In the genomic region with DNA sequence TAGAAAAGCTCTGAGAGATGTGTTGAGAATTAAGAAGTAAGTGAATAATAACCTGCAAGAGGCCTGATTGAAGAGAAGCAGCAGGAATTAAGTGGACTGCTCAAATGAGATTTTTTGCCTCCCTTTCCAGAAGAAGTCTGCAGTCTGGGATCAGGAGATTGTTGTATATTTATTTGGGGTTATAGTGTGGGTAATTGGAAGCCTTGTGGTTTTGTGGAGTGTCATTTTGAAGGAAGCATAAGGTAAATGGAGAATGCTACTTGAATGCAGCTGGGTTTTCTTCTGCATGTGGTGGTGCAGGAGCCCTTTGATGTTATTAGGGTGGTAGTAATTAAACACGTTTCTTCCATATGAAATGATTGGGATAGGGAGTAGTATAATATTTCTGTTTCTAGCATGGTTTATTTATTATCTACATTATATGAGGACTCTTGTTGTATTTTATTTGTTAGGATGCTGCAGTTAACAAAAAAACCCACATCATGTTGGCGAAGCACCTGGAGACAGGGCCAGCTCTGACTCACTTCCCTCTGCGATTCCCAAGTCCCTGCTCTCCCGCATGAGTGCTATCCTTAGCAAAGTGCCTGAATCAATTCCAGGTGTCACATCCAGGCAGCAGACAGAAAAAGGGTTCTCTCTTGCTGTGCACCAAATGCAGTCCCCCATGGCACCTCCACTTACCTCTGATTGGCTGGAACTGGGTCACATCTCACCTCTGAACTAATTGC, we compare ENCODE assay signal across 19 cellular contexts. TPM values are rescaled to one million over a fixed set of nuclear protein-coding genes. Genes with fewer than 3 reads are reported as not detected.
A peak's percentile ranks its signal among the peaks of the same experiment; 100 is the strongest.
DNase-seq lines count a peak whose midpoint lies in the region; ATAC-seq and TF ChIP-seq lines count a peak whose summit lies in the region.
"Had no signal": no experiment of that assay in that cellular context is flagged by ENCODE, and none has a peak within 500 bp of the region (broad histone marks: within the 10 kb centered on the region; RNA-seq: fewer than 3 reads in every experiment).

No MANE protein-coding gene starts in this region.

- no CpG with 5 or more reads among the region's 4 CpGs for WGBS in mesendoderm (ENCODE audit: extremely low coverage, insufficient coverage, low lambda C conversion rate)

- no peaks in the 10 kb centered on the region for H3K79me2 ChIP-seq in mesendoderm (ENCODE audit: control insufficient read depth, insufficient read depth, low read length)

- no peak overlapping the region for H3K4me3 Mint-ChIP-seq in MCF 10A (ENCODE audit: unreplicated experiment)
- no peak overlapping the region for H3K4me3 Mint-ChIP-seq in CD14-positive monocyte
- H3K4me3 Mint-ChIP-seq in activated T-helper 17 cell treated with anti-CD3 and anti-CD28 coated beads, Interleukin-2, amount 50 U/mL, for 72 hours, result no peak overlapping the region
- H3K4me3 Mint-ChIP-seq: CD4-positive, alpha-beta T cell; H9 had no signal

- no peak overlapping the region for H3K18ac ChIP-seq in mesendoderm (ENCODE audit: low read length)

- BruUV-seq in MCF 10A (replicated peaks; lab: Mats Ljungman, UMichigan), result no TSS peak

- H3K4me1 ChIP-seq in breast epithelium (no peaks in the 10 kb centered on the region), mesendoderm (ENCODE audit: control insufficient read depth, low read depth, low read length) (no peaks in the 10 kb centered on the region)

- H2BK5ac ChIP-seq in mesendoderm (ENCODE audit: low read length), result no peak overlapping the region

- TF ChIP-seq POLR2A in breast epithelium (IDR thresholded peaks at IDR 0.05), result no peak

- H3K27me3 ChIP-seq in breast epithelium, result no peaks in the 10 kb centered on the region
- no peaks in the 10 kb centered on the region for H3K27me3 ChIP-seq in mesendoderm (ENCODE audit: insufficient read depth, low read length, poor library complexity)
- H3K27me3 ChIP-seq: gastroesophageal sphincter had no signal

- H3K56ac ChIP-seq in mesendoderm (ENCODE audit: low read length), result no peak overlapping the region

- H3K9ac ChIP-seq in mesendoderm (ENCODE audit: low read length), result no peak overlapping the region

- peaks cover 33% of the 10 kb centered on the region for H3K4me1 Mint-ChIP-seq in MCF 10A (ENCODE audit: insufficient read depth, unreplicated experiment)
- no peaks in the 10 kb centered on the region for H3K4me1 Mint-ChIP-seq in CD14-positive monocyte
- peaks cover 10% of the 10 kb centered on the region for H3K4me1 Mint-ChIP-seq in activated T-helper 17 cell treated with anti-CD3 and anti-CD28 coated beads, Interleukin-2, amount 50 U/mL, for 72 hours

- no peak overlapping the region for H4K5ac ChIP-seq in mesendoderm (ENCODE audit: low read length)

- no peak overlapping the region for H3K27ac Mint-ChIP-seq in MCF 10A (ENCODE audit: low read depth, unreplicated experiment)
- peak overlapping the region in 1 of 7 donors; percentile 16 for H3K27ac Mint-ChIP-seq in CD14-positive monocyte
- H3K27ac Mint-ChIP-seq in activated T-helper 17 cell treated with anti-CD3 and anti-CD28 coated beads, Interleukin-2, amount 50 U/mL, for 72 hours, result no peak overlapping the region
- H3K27ac Mint-ChIP-seq: CD4-positive, alpha-beta T cell had no signal

- H3K9me3 Mint-ChIP-seq in MCF 10A (ENCODE audit: unreplicated experiment) (no peaks in the 10 kb centered on the region), CD14-positive monocyte (peaks cover 0 to 8% (median 3%) of the 10 kb centered on the region in 7 donors)
- no peaks in the 10 kb centered on the region for H3K9me3 Mint-ChIP-seq in activated T-helper 17 cell treated with anti-CD3 and anti-CD28 coated beads, Interleukin-2, amount 50 U/mL, for 72 hours
- H3K9me3 Mint-ChIP-seq: CD4-positive, alpha-beta T cell had no signal

- ATAC-seq in activated T-helper 17 cell treated with anti-CD3 and anti-CD28 coated beads, Interleukin-2, amount 50 U/mL, for 72 hours (replicated peaks), result no peak
- ATAC-seq: gastroesophageal sphincter, K562, Panc1 had no signal

- intact Hi-C loops in MCF 10A (cut with micrococcal nuclease), result no loop called here
- intact Hi-C loops in breast epithelium (cut with DNase I; ENCODE audit: low total_unique reads), result loop anchor here (10.0 kb wide), 1 partner anchor 418 kb away; no protein-coding TSS in a partner anchor
- intact Hi-C loops in CD14-positive monocyte (cut with micrococcal nuclease), result no loop called here

- DNase-seq in MCF 10A (ENCODE audit: unreplicated experiment) (peak; percentile 56), breast epithelium (ENCODE audit: low spot score in 2 of 2) (no peak), RPMI7951 (ENCODE audit: low read depth) (peak; percentile 58), fibroblast of gingiva (ENCODE audit: low read depth) (peak; percentile 19), CD14-positive monocyte (ENCODE audit: low spot score) (no peak), mesendoderm (no peak), NCI-H146 treated with DMSO at 0.1 percent for 48 hours (lab: John Stamatoyannopoulos, UW; ENCODE audit: unreplicated experiment) (no peak)
- DNase-seq: activated CD4-positive, alpha-beta T cell treated with anti-CD3 and anti-CD28 coated beads for 48 hours; activated CD8-positive, alpha-beta memory T cell treated with anti-CD3 and anti-CD28 coated beads, Interleukin-2, amount 50 U/mL, for 4 hours; activated gamma-delta T cell; amniotic stem cell; CD4-positive, alpha-beta T cell; H9; NCI-H748 treated with DMSO at 0.1 percent for 48 hours had no signal

- no peaks in the 10 kb centered on the region for H3K36me3 ChIP-seq in breast epithelium
- no peaks in the 10 kb centered on the region for H3K36me3 ChIP-seq in mesendoderm (ENCODE audit: control insufficient read depth, insufficient read depth, low read length)
- H3K36me3 ChIP-seq: gastroesophageal sphincter, left ventricle myocardium inferior had no signal

- H3K4me2 ChIP-seq in mesendoderm (ENCODE audit: low read length), result no peak overlapping the region

- no peak overlapping the region for H3K27ac ChIP-seq in breast epithelium
- H3K27ac ChIP-seq in mesendoderm (ENCODE audit: low read depth, low read length), result no peak overlapping the region
- H3K27ac ChIP-seq: gastroesophageal sphincter, left ventricle myocardium inferior had no signal

- H4K8ac ChIP-seq in mesendoderm (ENCODE audit: low read depth, low read length), result no peak overlapping the region

- H3K4me3 ChIP-seq in breast epithelium (no peak overlapping the region), mesendoderm (ENCODE audit: low read length) (no peak overlapping the region)
- H3K4me3 ChIP-seq: gastroesophageal sphincter, K562, left ventricle myocardium inferior had no signal

- no peak overlapping the region for H3K4ac ChIP-seq in mesendoderm (ENCODE audit: low read depth, low read length)

- H2BK15ac ChIP-seq in mesendoderm (replicated peaks; ENCODE audit: low read depth), result no peak overlapping the region

- H3K27me3 Mint-ChIP-seq in MCF 10A (ENCODE audit: insufficient read depth, unreplicated experiment) (no peaks in the 10 kb centered on the region), CD14-positive monocyte (ENCODE audit: low read depth in 3 of 3) (no peaks in the 10 kb centered on the region)
- no peaks in the 10 kb centered on the region for H3K27me3 Mint-ChIP-seq in activated T-helper 17 cell treated with anti-CD3 and anti-CD28 coated beads, Interleukin-2, amount 50 U/mL, for 72 hours
- H3K27me3 Mint-ChIP-seq: CD4-positive, alpha-beta T cell had no signal

- H3K79me1 ChIP-seq in mesendoderm (ENCODE audit: low read length), result no peaks in the 10 kb centered on the region

- CTCF ChIA-PET in MCF 10A (lab: Yijun Ruan, JAX), result no interaction called here

- H3K23ac ChIP-seq in mesendoderm (ENCODE audit: low read length), result no peak overlapping the region

- no peak overlapping the region for H2AK5ac ChIP-seq in mesendoderm (ENCODE audit: low read length)

- no peak overlapping the region for H2BK120ac ChIP-seq in mesendoderm (ENCODE audit: low read depth, low read length)

- POLR2A ChIA-PET in MCF 10A (lab: Yijun Ruan, JAX), result interaction anchor here (0.5 to 1.5 kb wide), 3 partner anchors 142 to 339 kb away, joined by 3 read pairs; partner anchors contain the start of gene VWA8

- no peaks in the 10 kb centered on the region for H3K9me3 ChIP-seq in breast epithelium

- TF ChIP-seq CTCF in MCF 10A (IDR thresholded peaks at IDR 0.05; ENCODE audit: unreplicated experiment) (no peak), breast epithelium (IDR thresholded peaks at IDR 0.05) (no peak), CD14-positive monocyte (IDR thresholded peaks at IDR 0.05) (no peak)

- H3K36me3 Mint-ChIP-seq in MCF 10A (ENCODE audit: insufficient read depth, unreplicated experiment), result no peaks in the 10 kb centered on the region
- no peaks in the 10 kb centered on the region for H3K36me3 Mint-ChIP-seq in CD14-positive monocyte
- H3K36me3 Mint-ChIP-seq in activated T-helper 17 cell treated with anti-CD3 and anti-CD28 coated beads, Interleukin-2, amount 50 U/mL, for 72 hours (ENCODE audit: low read depth), result no peaks in the 10 kb centered on the region

RNA-seq across cellular contexts. Expression of gene DGKH, which starts 54.7 kb away (rescaled TPM):
- 18.4 and 22.3 TPM in 2 replicates for total RNA-seq in MCF 10A (2022)
- 10 to 100 TPM; 11.5 to 19.0 (median 19.0) TPM for total RNA-seq in breast epithelium
- total RNA-seq in RPMI7951 (2014; rRNA removed; shearing (Covaris generic)), result 3.6 and 4.4 TPM in 2 replicates
- under 1 TPM; 0.10 to 0.15 TPM for polyA plus RNA-seq in CD14-positive monocyte
- 10 to 100 TPM; 16.6 to 17.5 TPM for total RNA-seq in activated T-helper 17 cell treated with anti-CD3 and anti-CD28 coated beads, Interleukin-2, amount 50 U/mL, for 72 hours
- polyA plus RNA-seq in mesendoderm (2013, experiment 1 of 2), result 2.3 TPM
- polyA plus RNA-seq in mesendoderm (2013, experiment 2 of 2), result 2.2 TPM

Comparison
In these comparisons a context has a peak if more than half of its experiments do, and no peak if none do; other contexts are left out.
1. DNase-seq: peak in MCF 10A (single experiment), RPMI7951 (single experiment) and fibroblast of gingiva (single experiment); none in breast epithelium (0 of 2), CD14-positive monocyte (single experiment), mesendoderm (single experiment) and NCI-H146 treated with DMSO at 0.1 percent for 48 hours (single experiment).